ENCODE assay signal across 1 cellular context in the genomic region with DNA sequence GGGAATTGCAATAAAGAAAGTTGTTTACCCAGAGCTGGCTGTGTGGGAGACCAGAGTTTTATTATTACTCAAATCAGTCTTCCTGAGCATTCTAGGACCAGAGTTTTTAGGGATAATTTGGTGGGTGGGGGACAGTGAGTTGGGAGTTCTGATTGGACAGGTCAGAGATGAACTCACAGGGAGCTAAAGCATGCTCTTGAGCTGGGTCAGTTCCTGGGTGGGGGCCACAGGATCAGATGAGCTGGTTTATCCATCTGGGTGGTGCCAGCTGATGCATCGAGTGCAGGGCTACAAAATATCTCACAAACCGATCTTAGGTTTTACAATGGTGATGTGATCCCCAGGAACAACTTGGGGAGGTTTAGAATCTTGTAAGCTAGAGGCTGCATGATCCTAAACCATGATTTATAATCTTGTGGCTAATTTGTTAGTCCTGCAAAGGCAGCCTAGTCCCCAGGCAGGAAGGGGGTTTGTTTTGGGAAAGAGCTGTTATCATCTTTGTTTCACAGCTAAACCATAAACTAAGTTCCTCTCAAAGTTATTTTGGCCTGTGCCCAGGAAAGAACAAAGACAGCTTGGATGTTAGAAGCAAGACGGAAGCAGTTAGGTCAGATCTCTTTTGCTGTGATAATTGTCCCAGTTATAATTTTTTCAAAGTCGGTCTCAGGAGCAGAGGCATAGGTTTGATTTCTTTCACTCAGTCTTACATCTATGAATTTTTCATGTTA.
TF ChIP-seq lines count a peak whose summit lies in the region.

No MANE protein-coding gene starts in this region.

TF ChIP-seq in HEK293, 187 proteins besides CTCF, POLR2A, EP300 and RAD21 (continues in another document):
- TF ChIP-seq ZNF24 (tag by site-specific recombination; IDR thresholded peaks at IDR 0.05) (0 out of 2 replicates have a peak, but pooled peaks have one; percentile 65), SP2 (tag by site-specific recombination; IDR thresholded peaks at IDR 0.05) (peak; percentile 44), TCF7L2 (IDR thresholded peaks at IDR 0.05; ENCODE audit: borderline replicate concordance, low read depth, low read length) (0 out of 2 replicates have a peak, but pooled peaks have one; percentile 34), ZNF600 (tag by site-specific recombination; IDR thresholded peaks at IDR 0.05) (peak; percentile 59; the same call in 1 of the 2 replicates), ZBTB17 (tag by site-specific recombination; IDR thresholded peaks at IDR 0.05) (peak; percentile 91), TRIM28 (IDR thresholded peaks at IDR 0.05; ENCODE audit: borderline replicate concordance, low read length) (peak; percentile 28; the same call in 1 of the 2 replicates), ZEB2 (tag by site-specific recombination; IDR thresholded peaks at IDR 0.05) (peak; percentile 73), FEZF1 (tag by site-specific recombination; IDR thresholded peaks at IDR 0.05) (peak; percentile 80), KLF10 (tag by site-specific recombination; IDR thresholded peaks at IDR 0.05) (peak; percentile 24; the same call in 1 of the 2 replicates), ZNF366 (tag by site-specific recombination; conservative IDR thresholded peaks at IDR 0.05) (0 out of 2 replicates have a peak, but pooled peaks have one; percentile 14), OSR2 (tag by site-specific recombination; IDR thresholded peaks at IDR 0.05) (peak; percentile 92), ZXDB (tag by site-specific recombination; IDR thresholded peaks at IDR 0.05) (peak; percentile 84), ZBTB21 (tag by site-specific recombination; IDR thresholded peaks at IDR 0.05) (peak; percentile 38), KLF1 (tag by site-specific recombination; IDR thresholded peaks at IDR 0.05) (0 out of 2 replicates have a peak, but pooled peaks have one; percentile 7), GLIS1 (tag by site-specific recombination; IDR thresholded peaks at IDR 0.05) (peak; percentile 97), SP7 (tag by site-specific recombination; IDR thresholded peaks at IDR 0.05) (peak; percentile 85), ZFHX2 (tag by site-specific recombination; conservative IDR thresholded peaks at IDR 0.05) (peak; percentile 40), ZBTB8A (tag by site-specific recombination; IDR thresholded peaks at IDR 0.05) (peak; percentile 20; the same call in 1 of the 2 replicates), ZNF629 (tag by site-specific recombination; IDR thresholded peaks at IDR 0.05) (peak; percentile 76), MZF1 (tag by site-specific recombination; IDR thresholded peaks at IDR 0.05; ENCODE audit: borderline replicate concordance) (peak; percentile 77), ZNF2 (tag by site-specific recombination; IDR thresholded peaks at IDR 0.05) (peak; percentile 73), WT1 (tag by site-specific recombination; IDR thresholded peaks at IDR 0.05) (peak; percentile 96), ZNF843 (tag by site-specific recombination; IDR thresholded peaks at IDR 0.05) (peak; percentile 77), BCL11A (tag by site-specific recombination; IDR thresholded peaks at IDR 0.05; ENCODE audit: low read depth) (peak; percentile 57; the same call in 1 of the 2 replicates), ZNF16 (tag by site-specific recombination; IDR thresholded peaks at IDR 0.05; ENCODE audit: low read depth) (peak; percentile 93), OVOL3 (tag by site-specific recombination; IDR thresholded peaks at IDR 0.05) (peak; percentile 85), ZNF423 (tag by site-specific recombination; IDR thresholded peaks at IDR 0.05) (peak; percentile 37)
- TF ChIP-seq, protein P1, sequence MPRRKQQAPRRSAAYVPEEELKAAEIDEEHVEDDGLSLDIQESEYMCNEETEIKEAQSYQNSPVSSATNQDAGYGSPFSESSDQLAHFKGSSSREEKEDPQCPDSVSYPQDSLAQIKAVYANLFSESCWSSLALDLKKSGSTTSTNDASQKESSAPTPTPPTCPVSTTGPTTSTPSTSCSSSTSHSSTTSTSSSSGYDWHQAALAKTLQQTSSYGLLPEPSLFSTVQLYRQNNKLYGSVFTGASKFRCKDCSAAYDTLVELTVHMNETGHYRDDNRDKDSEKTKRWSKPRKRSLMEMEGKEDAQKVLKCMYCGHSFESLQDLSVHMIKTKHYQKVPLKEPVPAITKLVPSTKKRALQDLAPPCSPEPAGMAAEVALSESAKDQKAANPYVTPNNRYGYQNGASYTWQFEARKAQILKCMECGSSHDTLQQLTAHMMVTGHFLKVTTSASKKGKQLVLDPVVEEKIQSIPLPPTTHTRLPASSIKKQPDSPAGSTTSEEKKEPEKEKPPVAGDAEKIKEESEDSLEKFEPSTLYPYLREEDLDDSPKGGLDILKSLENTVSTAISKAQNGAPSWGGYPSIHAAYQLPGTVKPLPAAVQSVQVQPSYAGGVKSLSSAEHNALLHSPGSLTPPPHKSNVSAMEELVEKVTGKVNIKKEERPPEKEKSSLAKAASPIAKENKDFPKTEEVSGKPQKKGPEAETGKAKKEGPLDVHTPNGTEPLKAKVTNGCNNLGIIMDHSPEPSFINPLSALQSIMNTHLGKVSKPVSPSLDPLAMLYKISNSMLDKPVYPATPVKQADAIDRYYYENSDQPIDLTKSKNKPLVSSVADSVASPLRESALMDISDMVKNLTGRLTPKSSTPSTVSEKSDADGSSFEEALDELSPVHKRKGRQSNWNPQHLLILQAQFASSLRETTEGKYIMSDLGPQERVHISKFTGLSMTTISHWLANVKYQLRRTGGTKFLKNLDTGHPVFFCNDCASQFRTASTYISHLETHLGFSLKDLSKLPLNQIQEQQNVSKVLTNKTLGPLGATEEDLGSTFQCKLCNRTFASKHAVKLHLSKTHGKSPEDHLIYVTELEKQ (tag by site-specific recombination; IDR thresholded peaks at IDR 0.05; ENCODE audit: borderline replicate concordance), result 0 out of 2 replicates have a peak, but pooled peaks have one; percentile 9
- TF ChIP-seq, protein P2, sequence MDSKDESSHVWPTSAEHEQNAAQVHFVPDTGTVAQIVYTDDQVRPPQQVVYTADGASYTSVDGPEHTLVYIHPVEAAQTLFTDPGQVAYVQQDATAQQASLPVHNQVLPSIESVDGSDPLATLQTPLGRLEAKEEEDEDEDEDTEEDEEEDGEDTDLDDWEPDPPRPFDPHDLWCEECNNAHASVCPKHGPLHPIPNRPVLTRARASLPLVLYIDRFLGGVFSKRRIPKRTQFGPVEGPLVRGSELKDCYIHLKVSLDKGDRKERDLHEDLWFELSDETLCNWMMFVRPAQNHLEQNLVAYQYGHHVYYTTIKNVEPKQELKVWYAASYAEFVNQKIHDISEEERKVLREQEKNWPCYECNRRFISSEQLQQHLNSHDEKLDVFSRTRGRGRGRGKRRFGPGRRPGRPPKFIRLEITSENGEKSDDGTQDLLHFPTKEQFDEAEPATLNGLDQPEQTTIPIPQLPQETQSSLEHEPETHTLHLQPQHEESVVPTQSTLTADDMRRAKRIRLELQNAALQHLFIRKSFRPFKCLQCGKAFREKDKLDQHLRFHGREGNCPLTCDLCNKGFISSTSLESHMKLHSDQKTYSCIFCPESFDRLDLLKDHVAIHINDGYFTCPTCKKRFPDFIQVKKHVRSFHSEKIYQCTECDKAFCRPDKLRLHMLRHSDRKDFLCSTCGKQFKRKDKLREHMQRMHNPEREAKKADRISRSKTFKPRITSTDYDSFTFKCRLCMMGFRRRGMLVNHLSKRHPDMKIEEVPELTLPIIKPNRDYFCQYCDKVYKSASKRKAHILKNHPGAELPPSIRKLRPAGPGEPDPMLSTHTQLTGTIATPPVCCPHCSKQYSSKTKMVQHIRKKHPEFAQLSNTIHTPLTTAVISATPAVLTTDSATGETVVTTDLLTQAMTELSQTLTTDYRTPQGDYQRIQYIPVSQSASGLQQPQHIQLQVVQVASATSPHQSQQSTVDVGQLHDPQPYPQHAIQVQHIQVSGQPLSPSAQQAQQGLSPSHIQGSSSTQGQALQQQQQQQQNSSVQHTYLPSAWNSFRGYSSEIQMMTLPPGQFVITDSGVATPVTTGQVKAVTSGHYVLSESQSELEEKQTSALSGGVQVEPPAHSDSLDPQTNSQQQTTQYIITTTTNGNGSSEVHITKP (tag by site-specific recombination; IDR thresholded peaks at IDR 0.05), result peak; percentile 79
- TF ChIP-seq, protein P3, sequence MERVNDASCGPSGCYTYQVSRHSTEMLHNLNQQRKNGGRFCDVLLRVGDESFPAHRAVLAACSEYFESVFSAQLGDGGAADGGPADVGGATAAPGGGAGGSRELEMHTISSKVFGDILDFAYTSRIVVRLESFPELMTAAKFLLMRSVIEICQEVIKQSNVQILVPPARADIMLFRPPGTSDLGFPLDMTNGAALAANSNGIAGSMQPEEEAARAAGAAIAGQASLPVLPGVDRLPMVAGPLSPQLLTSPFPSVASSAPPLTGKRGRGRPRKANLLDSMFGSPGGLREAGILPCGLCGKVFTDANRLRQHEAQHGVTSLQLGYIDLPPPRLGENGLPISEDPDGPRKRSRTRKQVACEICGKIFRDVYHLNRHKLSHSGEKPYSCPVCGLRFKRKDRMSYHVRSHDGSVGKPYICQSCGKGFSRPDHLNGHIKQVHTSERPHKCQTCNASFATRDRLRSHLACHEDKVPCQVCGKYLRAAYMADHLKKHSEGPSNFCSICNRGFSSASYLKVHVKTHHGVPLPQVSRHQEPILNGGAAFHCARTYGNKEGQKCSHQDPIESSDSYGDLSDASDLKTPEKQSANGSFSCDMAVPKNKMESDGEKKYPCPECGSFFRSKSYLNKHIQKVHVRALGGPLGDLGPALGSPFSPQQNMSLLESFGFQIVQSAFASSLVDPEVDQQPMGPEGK (tag by site-specific recombination; IDR thresholded peaks at IDR 0.05), result peak; percentile 60
- TF ChIP-seq, protein P4, sequence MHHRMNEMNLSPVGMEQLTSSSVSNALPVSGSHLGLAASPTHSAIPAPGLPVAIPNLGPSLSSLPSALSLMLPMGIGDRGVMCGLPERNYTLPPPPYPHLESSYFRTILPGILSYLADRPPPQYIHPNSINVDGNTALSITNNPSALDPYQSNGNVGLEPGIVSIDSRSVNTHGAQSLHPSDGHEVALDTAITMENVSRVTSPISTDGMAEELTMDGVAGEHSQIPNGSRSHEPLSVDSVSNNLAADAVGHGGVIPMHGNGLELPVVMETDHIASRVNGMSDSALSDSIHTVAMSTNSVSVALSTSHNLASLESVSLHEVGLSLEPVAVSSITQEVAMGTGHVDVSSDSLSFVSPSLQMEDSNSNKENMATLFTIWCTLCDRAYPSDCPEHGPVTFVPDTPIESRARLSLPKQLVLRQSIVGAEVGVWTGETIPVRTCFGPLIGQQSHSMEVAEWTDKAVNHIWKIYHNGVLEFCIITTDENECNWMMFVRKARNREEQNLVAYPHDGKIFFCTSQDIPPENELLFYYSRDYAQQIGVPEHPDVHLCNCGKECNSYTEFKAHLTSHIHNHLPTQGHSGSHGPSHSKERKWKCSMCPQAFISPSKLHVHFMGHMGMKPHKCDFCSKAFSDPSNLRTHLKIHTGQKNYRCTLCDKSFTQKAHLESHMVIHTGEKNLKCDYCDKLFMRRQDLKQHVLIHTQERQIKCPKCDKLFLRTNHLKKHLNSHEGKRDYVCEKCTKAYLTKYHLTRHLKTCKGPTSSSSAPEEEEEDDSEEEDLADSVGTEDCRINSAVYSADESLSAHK (tag by site-specific recombination; IDR thresholded peaks at IDR 0.05), result peak; percentile 78
- TF ChIP-seq, protein P5, sequence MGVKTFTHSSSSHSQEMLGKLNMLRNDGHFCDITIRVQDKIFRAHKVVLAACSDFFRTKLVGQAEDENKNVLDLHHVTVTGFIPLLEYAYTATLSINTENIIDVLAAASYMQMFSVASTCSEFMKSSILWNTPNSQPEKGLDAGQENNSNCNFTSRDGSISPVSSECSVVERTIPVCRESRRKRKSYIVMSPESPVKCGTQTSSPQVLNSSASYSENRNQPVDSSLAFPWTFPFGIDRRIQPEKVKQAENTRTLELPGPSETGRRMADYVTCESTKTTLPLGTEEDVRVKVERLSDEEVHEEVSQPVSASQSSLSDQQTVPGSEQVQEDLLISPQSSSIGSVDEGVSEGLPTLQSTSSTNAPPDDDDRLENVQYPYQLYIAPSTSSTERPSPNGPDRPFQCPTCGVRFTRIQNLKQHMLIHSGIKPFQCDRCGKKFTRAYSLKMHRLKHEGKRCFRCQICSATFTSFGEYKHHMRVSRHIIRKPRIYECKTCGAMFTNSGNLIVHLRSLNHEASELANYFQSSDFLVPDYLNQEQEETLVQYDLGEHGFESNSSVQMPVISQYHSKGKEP (tag by site-specific recombination; IDR thresholded peaks at IDR 0.05), result 0 out of 2 replicates have a peak, but pooled peaks have one; percentile 64
- TF ChIP-seq, protein P6, sequence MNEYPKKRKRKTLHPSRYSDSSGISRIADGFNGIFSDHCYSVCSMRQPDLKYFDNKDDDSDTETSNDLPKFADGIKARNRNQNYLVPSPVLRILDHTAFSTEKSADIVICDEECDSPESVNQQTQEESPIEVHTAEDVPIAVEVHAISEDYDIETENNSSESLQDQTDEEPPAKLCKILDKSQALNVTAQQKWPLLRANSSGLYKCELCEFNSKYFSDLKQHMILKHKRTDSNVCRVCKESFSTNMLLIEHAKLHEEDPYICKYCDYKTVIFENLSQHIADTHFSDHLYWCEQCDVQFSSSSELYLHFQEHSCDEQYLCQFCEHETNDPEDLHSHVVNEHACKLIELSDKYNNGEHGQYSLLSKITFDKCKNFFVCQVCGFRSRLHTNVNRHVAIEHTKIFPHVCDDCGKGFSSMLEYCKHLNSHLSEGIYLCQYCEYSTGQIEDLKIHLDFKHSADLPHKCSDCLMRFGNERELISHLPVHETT (tag by site-specific recombination; IDR thresholded peaks at IDR 0.05), result peak; percentile 51; the same call in 1 of the 2 replicates
- TF ChIP-seq, protein P7, sequence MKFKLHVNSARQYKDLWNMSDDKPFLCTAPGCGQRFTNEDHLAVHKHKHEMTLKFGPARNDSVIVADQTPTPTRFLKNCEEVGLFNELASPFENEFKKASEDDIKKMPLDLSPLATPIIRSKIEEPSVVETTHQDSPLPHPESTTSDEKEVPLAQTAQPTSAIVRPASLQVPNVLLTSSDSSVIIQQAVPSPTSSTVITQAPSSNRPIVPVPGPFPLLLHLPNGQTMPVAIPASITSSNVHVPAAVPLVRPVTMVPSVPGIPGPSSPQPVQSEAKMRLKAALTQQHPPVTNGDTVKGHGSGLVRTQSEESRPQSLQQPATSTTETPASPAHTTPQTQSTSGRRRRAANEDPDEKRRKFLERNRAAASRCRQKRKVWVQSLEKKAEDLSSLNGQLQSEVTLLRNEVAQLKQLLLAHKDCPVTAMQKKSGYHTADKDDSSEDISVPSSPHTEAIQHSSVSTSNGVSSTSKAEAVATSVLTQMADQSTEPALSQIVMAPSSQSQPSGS (tag by site-specific recombination; IDR thresholded peaks at IDR 0.05; ENCODE audit: low read depth), result 0 out of 2 replicates have a peak, but pooled peaks have one; percentile 26
- TF ChIP-seq, protein P8, sequence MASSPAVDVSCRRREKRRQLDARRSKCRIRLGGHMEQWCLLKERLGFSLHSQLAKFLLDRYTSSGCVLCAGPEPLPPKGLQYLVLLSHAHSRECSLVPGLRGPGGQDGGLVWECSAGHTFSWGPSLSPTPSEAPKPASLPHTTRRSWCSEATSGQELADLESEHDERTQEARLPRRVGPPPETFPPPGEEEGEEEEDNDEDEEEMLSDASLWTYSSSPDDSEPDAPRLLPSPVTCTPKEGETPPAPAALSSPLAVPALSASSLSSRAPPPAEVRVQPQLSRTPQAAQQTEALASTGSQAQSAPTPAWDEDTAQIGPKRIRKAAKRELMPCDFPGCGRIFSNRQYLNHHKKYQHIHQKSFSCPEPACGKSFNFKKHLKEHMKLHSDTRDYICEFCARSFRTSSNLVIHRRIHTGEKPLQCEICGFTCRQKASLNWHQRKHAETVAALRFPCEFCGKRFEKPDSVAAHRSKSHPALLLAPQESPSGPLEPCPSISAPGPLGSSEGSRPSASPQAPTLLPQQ (tag by site-specific recombination; IDR thresholded peaks at IDR 0.05), result peak; percentile 43; the same call in 1 of the 2 replicates
